Comparison of ENCODE assay signal across 15 cellular contexts in genomic region chrX:6667048-6667768, GRCh38.
DNase-seq lines count a peak whose midpoint lies in the region; ATAC-seq and TF ChIP-seq lines count a peak whose summit lies in the region.
"Had no signal": no experiment of that assay in that cellular context is flagged by ENCODE, and none has a peak within 500 bp of the region (broad histone marks: within the 10 kb centered on the region; RNA-seq: fewer than 3 reads in every experiment).

No MANE protein-coding gene starts in this region.

- DNase-seq in GF-D8 (lab: John Stamatoyannopoulos, UW) (peak; percentile 2), NCI-H69 (lab: John Stamatoyannopoulos, UW) (peak; percentile 30), foreskin keratinocyte (peak in 1 of 2 donors; percentile 18), NCI-H1105 (lab: John Stamatoyannopoulos, UW) (no peak)
- DNase-seq in activated naive CD4-positive, alpha-beta T cell treated with anti-CD3 and anti-CD28 coated beads for 36 hours = no peak
- DNase-seq: mesendoderm, NCI-H1694, NCI-H774, RPMI8226, substantia nigra, T-helper 1 cell had no signal

- H3K27me3 ChIP-seq in foreskin keratinocyte = no peaks in the 10 kb centered on the region

- no peaks in the 10 kb centered on the region for H3K36me3 Mint-ChIP-seq in activated naive CD4-positive, alpha-beta T cell treated with anti-CD3 and anti-CD28 coated beads for 36 hours (ENCODE audit: low read depth)

- intact Hi-C loops in activated naive CD4-positive, alpha-beta T cell treated with anti-CD3 and anti-CD28 coated beads for 36 hours (cut with micrococcal nuclease) = no loop called here

- ATAC-seq in GM21529 (IDR thresholded peaks at IDR 0.05; ENCODE audit: unreplicated experiment) = peak; percentile 76
- ATAC-seq in foreskin keratinocyte = peak; percentile 60
- ATAC-seq in HG03571 (IDR thresholded peaks at IDR 0.05; ENCODE audit: unreplicated experiment) = no peak
- ATAC-seq in GM21619 (IDR thresholded peaks at IDR 0.05; ENCODE audit: unreplicated experiment) = no peak

- no peak for TF ChIP-seq CTCF in foreskin keratinocyte (conservative IDR thresholded peaks at IDR 0.05)

- H3K4me1 ChIP-seq in foreskin keratinocyte = no peaks in the 10 kb centered on the region

- no peak overlapping the region for H3K4me3 Mint-ChIP-seq in activated naive CD4-positive, alpha-beta T cell treated with anti-CD3 and anti-CD28 coated beads for 36 hours

- H3K27me3 Mint-ChIP-seq in activated naive CD4-positive, alpha-beta T cell treated with anti-CD3 and anti-CD28 coated beads for 36 hours (ENCODE audit: low read depth) = no peaks in the 10 kb centered on the region

- no peak overlapping the region for H3K27ac Mint-ChIP-seq in activated naive CD4-positive, alpha-beta T cell treated with anti-CD3 and anti-CD28 coated beads for 36 hours
- H3K27ac Mint-ChIP-seq: activated T-helper 2 cell treated with anti-CD3 and anti-CD28 coated beads, Interferon-gamma antibody, Interleukin-2, Interleukin-4, amounts not matched to agents 10 μg/mL and 5 μg/mL and 100 μg/mL, durations not matched to agents 14 hours and 24 hours and 36 hours had no signal

- no peaks in the 10 kb centered on the region for H3K4me1 Mint-ChIP-seq in activated naive CD4-positive, alpha-beta T cell treated with anti-CD3 and anti-CD28 coated beads for 36 hours (ENCODE audit: low read depth)

- no peaks in the 10 kb centered on the region for H3K9me3 Mint-ChIP-seq in activated naive CD4-positive, alpha-beta T cell treated with anti-CD3 and anti-CD28 coated beads for 36 hours
- H3K9me3 Mint-ChIP-seq: activated T-helper 2 cell treated with anti-CD3 and anti-CD28 coated beads, Interferon-gamma antibody, Interleukin-2, Interleukin-4, amounts not matched to agents 10 μg/mL and 5 μg/mL and 100 μg/mL, durations not matched to agents 14 hours and 24 hours and 36 hours had no signal

- CTCF ChIA-PET in activated naive CD4-positive, alpha-beta T cell treated with anti-CD3 and anti-CD28 coated beads for 36 hours (lab: Charles Lee) = interaction anchor here (1.3 kb wide), 1 partner anchor 11 kb away, joined by 4 read pairs; no protein-coding TSS in a partner anchor

- no peak overlapping the region for H3K27ac ChIP-seq in foreskin keratinocyte

Comparison
In these comparisons a context has a peak if more than half of its experiments do, and no peak if none do; other contexts are left out.
1. DNase-seq: peak in GF-D8 (single experiment) and NCI-H69 (single experiment); none in NCI-H1105 (single experiment) and activated naive CD4-positive, alpha-beta T cell treated with anti-CD3 and anti-CD28 coated beads for 36 hours (single experiment).
2. ATAC-seq: peak in GM21529 (single experiment) and foreskin keratinocyte (single experiment); none in HG03571 (single experiment) and GM21619 (single experiment).